In genomic region chr7:153564391-153564790, GRCh38 we compare ENCODE assay signal across 8 cellular contexts.
"Had no signal": no experiment of that assay in that cellular context is flagged by ENCODE, and none has a peak within 500 bp of the region (broad histone marks: within the 10 kb centered on the region; RNA-seq: fewer than 3 reads in every experiment).

No MANE protein-coding gene starts in this region.

- DNase-seq: H7, HFFc6, IMR-90, KG1 had no signal

- ATAC-seq: GM23338, HCT116, K562 had no signal

- H3K36me3 ChIP-seq: HAP-1 had no signal

- H3K4me1 ChIP-seq: HAP-1 had no signal

- H3K9me3 ChIP-seq: HAP-1 had no signal

- H3K4me3 ChIP-seq: GM23338, HAP-1, K562 had no signal
